Comparison of ENCODE assay signal across 1 cellular context in the genomic region with DNA sequence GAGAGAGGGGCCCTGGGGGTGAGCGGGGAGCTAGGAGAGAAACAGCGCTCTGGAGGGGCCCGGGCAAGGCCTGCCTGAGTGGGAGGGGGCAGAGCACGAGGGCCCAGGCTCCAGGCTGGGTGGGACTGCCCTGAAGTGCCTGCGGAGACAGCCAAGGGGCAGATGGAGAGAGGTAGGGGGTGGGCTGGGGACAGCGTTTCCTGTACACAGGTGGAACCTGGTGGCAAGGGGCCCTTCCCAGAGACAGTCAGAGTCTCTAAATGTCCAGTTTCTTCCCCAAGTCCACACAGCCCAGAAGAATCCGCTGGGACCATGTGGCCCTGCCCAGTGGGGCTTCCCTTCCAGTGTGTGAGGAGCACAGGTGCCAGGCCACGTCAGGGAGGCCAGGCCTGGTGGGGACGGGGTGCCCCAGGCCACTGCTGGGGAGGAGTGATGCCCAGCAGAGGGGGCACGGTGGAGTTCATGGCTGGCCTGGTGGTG.
TF ChIP-seq lines count a peak whose summit lies in the region.

No MANE protein-coding gene starts in this region.

TF ChIP-seq in IMR-90, 13 proteins besides CTCF, POLR2A, EP300 and RAD21:
- TF ChIP-seq RFX5 (IDR thresholded peaks at IDR 0.05; ENCODE audit: low read depth, low read length) = no peak
- no peak for TF ChIP-seq MAZ (IDR thresholded peaks at IDR 0.05; ENCODE audit: borderline replicate concordance, low read depth, low read length)
- no peak for TF ChIP-seq NFE2L2 (IDR thresholded peaks at IDR 0.05; ENCODE audit: low read depth, low read length)
